ENCODE assay signal across 11 cellular contexts in the genomic region with DNA sequence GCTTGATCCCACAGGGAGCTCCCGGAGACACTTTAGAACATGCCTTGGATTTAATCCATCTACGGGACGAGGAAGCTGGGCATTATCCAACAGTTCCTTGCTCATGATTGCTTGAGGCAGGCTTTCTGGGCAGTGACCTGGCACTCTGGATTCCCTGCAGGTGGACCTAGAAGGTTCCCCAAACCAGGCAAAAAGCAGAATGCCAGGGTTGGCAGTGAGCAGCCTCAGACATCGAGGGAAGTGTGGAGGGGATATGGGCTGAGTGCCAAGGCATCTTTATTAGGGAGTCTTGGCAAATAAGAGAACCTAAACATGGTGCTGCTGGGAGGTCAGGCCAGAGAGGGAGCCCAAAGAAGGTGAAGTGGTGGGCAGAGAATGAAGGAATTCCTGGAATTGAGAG.
A peak's percentile ranks its signal among the peaks of the same experiment; 100 is the strongest.
DNase-seq lines count a peak whose midpoint lies in the region; ATAC-seq lines count a peak whose summit lies in the region.
"Had no signal": no experiment of that assay in that cellular context is flagged by ENCODE, and none has a peak within 500 bp of the region (broad histone marks: within the 10 kb centered on the region; RNA-seq: fewer than 3 reads in every experiment).

No MANE protein-coding gene starts in this region.

- intact Hi-C loops in dendritic cell treated with granulocyte-macrophage colony-stimulating factor and Interleukin-4, amounts not matched to agents 40 ng/mL and 50 ng/mL, for 4 days (cut with micrococcal nuclease): no loop called here

- H3K9me3 Mint-ChIP-seq in activated naive CD4-positive, alpha-beta T cell treated with anti-CD3 and anti-CD28 coated beads, Interleukin-2, amount 10 ng/mL, durations not matched to agents 7 days and 5 days: peaks cover 11% of the 10 kb centered on the region
- peaks cover 0 to 11% (median 3%) of the 10 kb centered on the region in 3 donors for H3K9me3 Mint-ChIP-seq in T-cell
- H3K9me3 Mint-ChIP-seq in dendritic cell treated with granulocyte-macrophage colony-stimulating factor and Interleukin-4, amounts not matched to agents 40 ng/mL and 50 ng/mL, for 4 days: peaks cover 10% of the 10 kb centered on the region
- peaks cover 3% of the 10 kb centered on the region for H3K9me3 Mint-ChIP-seq in stimulated activated memory B cell treated with anti-CD40 and anti-IgM and Interleukin-4, amounts not matched to agents 10 μg/mL and 1 μg/mL and 100 μg/mL, for 72 hours

- peaks cover 7% of the 10 kb centered on the region for H3K36me3 Mint-ChIP-seq in activated naive CD4-positive, alpha-beta T cell treated with anti-CD3 and anti-CD28 coated beads, Interleukin-2, amount 10 ng/mL, durations not matched to agents 7 days and 5 days
- no peaks in the 10 kb centered on the region for H3K36me3 Mint-ChIP-seq in T-cell
- H3K36me3 Mint-ChIP-seq in dendritic cell treated with granulocyte-macrophage colony-stimulating factor and Interleukin-4, amounts not matched to agents 40 ng/mL and 50 ng/mL, for 4 days (ENCODE audit: low read depth): no peaks in the 10 kb centered on the region
- peaks cover 22% of the 10 kb centered on the region for H3K36me3 Mint-ChIP-seq in stimulated activated memory B cell treated with anti-CD40 and anti-IgM and Interleukin-4, amounts not matched to agents 10 μg/mL and 1 μg/mL and 100 μg/mL, for 72 hours

- CTCF ChIA-PET in activated naive CD4-positive, alpha-beta T cell treated with anti-CD3 and anti-CD28 coated beads, Interleukin-2, amount 10 ng/mL, durations not matched to agents 7 days and 5 days (lab: Charles Lee): interaction anchor here (1.5 to 2.1 kb wide), 2 partner anchors 41 to 435 kb away, joined by 3 to 4 read pairs; no protein-coding TSS in a partner anchor
- CTCF ChIA-PET in T-cell (lab: Charles Lee): no interaction called here

- DNase-seq in activated naive CD4-positive, alpha-beta T cell treated with anti-CD3 and anti-CD28 coated beads, Interleukin-2, amount 10 ng/mL, durations not matched to agents 7 days and 5 days: no peak
- DNase-seq in activated naive CD4-positive, alpha-beta T cell treated with Interleukin-2 at 50 U/mL for 16 hours: no peak
- no peak for DNase-seq in T-cell
- DNase-seq in kidney glomerular epithelial cell (lab: John Stamatoyannopoulos, UW): no peak
- DNase-seq: activated CD8-positive, alpha-beta memory T cell treated with anti-CD3 and anti-CD28 coated beads, Interleukin-2, amount 50 U/mL, for 48 hours; foreskin melanocyte; stimulated activated CD4-positive, alpha-beta T cell treated with anti-CD3 and anti-CD28 coated beads, Interleukin-2, amount 100 ng/mL, for 24 hours had no signal

- POLR2A ChIA-PET in T-cell (lab: Charles Lee): no interaction called here

- H3K4me1 Mint-ChIP-seq in activated naive CD4-positive, alpha-beta T cell treated with anti-CD3 and anti-CD28 coated beads, Interleukin-2, amount 10 ng/mL, durations not matched to agents 7 days and 5 days: peaks cover 54% of the 10 kb centered on the region
- peaks cover 55 to 62% (median 60%) of the 10 kb centered on the region in 3 donors for H3K4me1 Mint-ChIP-seq in T-cell
- H3K4me1 Mint-ChIP-seq in dendritic cell treated with granulocyte-macrophage colony-stimulating factor and Interleukin-4, amounts not matched to agents 40 ng/mL and 50 ng/mL, for 4 days (ENCODE audit: low read depth): peaks cover 65% of the 10 kb centered on the region
- H3K4me1 Mint-ChIP-seq in stimulated activated memory B cell treated with anti-CD40 and anti-IgM and Interleukin-4, amounts not matched to agents 10 μg/mL and 1 μg/mL and 100 μg/mL, for 72 hours: peaks cover 53% of the 10 kb centered on the region

- H3K27ac Mint-ChIP-seq in activated naive CD4-positive, alpha-beta T cell treated with anti-CD3 and anti-CD28 coated beads, Interleukin-2, amount 10 ng/mL, durations not matched to agents 7 days and 5 days: peak overlapping the region; percentile 95
- H3K27ac Mint-ChIP-seq in T-cell: peak overlapping the region; percentile 88 to 96
- peak overlapping the region; percentile 81 for H3K27ac Mint-ChIP-seq in dendritic cell treated with granulocyte-macrophage colony-stimulating factor and Interleukin-4, amounts not matched to agents 40 ng/mL and 50 ng/mL, for 4 days
- H3K27ac Mint-ChIP-seq in stimulated activated memory B cell treated with anti-CD40 and anti-IgM and Interleukin-4, amounts not matched to agents 10 μg/mL and 1 μg/mL and 100 μg/mL, for 72 hours: peak overlapping the region; percentile 95

- ATAC-seq in T-cell (replicated peaks in 1 of 4): no peak
- ATAC-seq in stimulated activated memory B cell treated with anti-CD40 and anti-IgM and Interleukin-4, amounts not matched to agents 10 μg/mL and 1 μg/mL and 100 μg/mL, for 72 hours: no peak
- ATAC-seq in GM21723 (IDR thresholded peaks at IDR 0.05; ENCODE audit: unreplicated experiment): no peak
- ATAC-seq in GM21360 (IDR thresholded peaks at IDR 0.05; ENCODE audit: unreplicated experiment): no peak

- H3K4me3 Mint-ChIP-seq in activated naive CD4-positive, alpha-beta T cell treated with anti-CD3 and anti-CD28 coated beads, Interleukin-2, amount 10 ng/mL, durations not matched to agents 7 days and 5 days: no peak overlapping the region
- H3K4me3 Mint-ChIP-seq in T-cell: peak overlapping the region in 1 of 3 donors; percentile 73
- peak overlapping the region; percentile 17 for H3K4me3 Mint-ChIP-seq in dendritic cell treated with granulocyte-macrophage colony-stimulating factor and Interleukin-4, amounts not matched to agents 40 ng/mL and 50 ng/mL, for 4 days
- peak overlapping the region; percentile 16 for H3K4me3 Mint-ChIP-seq in stimulated activated memory B cell treated with anti-CD40 and anti-IgM and Interleukin-4, amounts not matched to agents 10 μg/mL and 1 μg/mL and 100 μg/mL, for 72 hours

- peaks cover 7% of the 10 kb centered on the region for H3K27me3 Mint-ChIP-seq in activated naive CD4-positive, alpha-beta T cell treated with anti-CD3 and anti-CD28 coated beads, Interleukin-2, amount 10 ng/mL, durations not matched to agents 7 days and 5 days
- H3K27me3 Mint-ChIP-seq in T-cell: no peaks in the 10 kb centered on the region
- peaks cover 17% of the 10 kb centered on the region for H3K27me3 Mint-ChIP-seq in dendritic cell treated with granulocyte-macrophage colony-stimulating factor and Interleukin-4, amounts not matched to agents 40 ng/mL and 50 ng/mL, for 4 days
- H3K27me3 Mint-ChIP-seq in stimulated activated memory B cell treated with anti-CD40 and anti-IgM and Interleukin-4, amounts not matched to agents 10 μg/mL and 1 μg/mL and 100 μg/mL, for 72 hours: no peaks in the 10 kb centered on the region
